Comparison of ENCODE assay signal across 22 cellular contexts in genomic region chr11:111120691-111121090, GRCh38.
A peak's percentile ranks its signal among the peaks of the same experiment; 100 is the strongest.
DNase-seq lines count a peak whose midpoint lies in the region; ATAC-seq, FAIRE-seq and TF ChIP-seq lines count a peak whose summit lies in the region.
"Had no signal": no experiment of that assay in that cellular context is flagged by ENCODE, and none has a peak within 500 bp of the region (broad histone marks: within the 10 kb centered on the region; RNA-seq: fewer than 3 reads in every experiment).

No MANE protein-coding gene starts in this region.

- no peaks in the 10 kb centered on the region for H3K36me3 ChIP-seq in adrenal gland (replicated peaks in 1 of 2)
- H3K36me3 ChIP-seq in testis (ENCODE audit: low read depth, missing control alignments), result no peaks in the 10 kb centered on the region
- no peaks in the 10 kb centered on the region for H3K36me3 ChIP-seq in trophoblast cell (ENCODE audit: control insufficient read depth in 1 of 2, insufficient read depth in 2 of 2, low read length in 2 of 2)
- H3K36me3 ChIP-seq: BLaER1 treated with 17β-estradiol and CSF1 and Interleukin-3, amounts not matched to agents 10 nM and 100 nM had no signal

- DNase-seq in GM12892 (ENCODE audit: insufficient read length), result no peak
- peak in 6 of 7 donors; percentile 17 to 51 (median 33) for DNase-seq in adrenal gland
- DNase-seq in sciatic nerve (ENCODE audit: low spot score), result no peak
- peak; percentile 23 for DNase-seq in testis
- DNase-seq in left cardiac atrium, result no peak
- DNase-seq in trophoblast cell, result no peak
- no peak for DNase-seq in NCI-H446 (lab: John Stamatoyannopoulos, UW)
- DNase-seq: AML-193; Caco-2; Calu3; CD4-positive, alpha-beta T cell; CD8-positive, alpha-beta T cell; DMS79 treated with DMSO at 0.1 percent for 48 hours; GF-D8 had no signal

- WGBS in adrenal gland, 4 donors, result 51 to 56% (median 53%) methylated on average over 5 of the region's 5 CpGs
- 48 to 54% methylated on average over 5 of the region's 5 CpGs for WGBS in testis, 2 donors
- WGBS in trophoblast cell (ENCODE audit: extremely low coverage, insufficient coverage, insufficient read length), result no CpG with 5 or more reads among the region's 5 CpGs

- H3K27ac ChIP-seq in adrenal gland (no peak overlapping the region), testis (peak overlapping the region; percentile 48 to 71), trophoblast cell (ENCODE audit: low read depth, low read length) (no peak overlapping the region)
- H3K27ac ChIP-seq: 22Rv1; A549; BLaER1 treated with 17β-estradiol and CSF1 and Interleukin-3, amounts not matched to agents 10 nM and 100 nM; C4-2B had no signal

- H3K27me3 ChIP-seq in adrenal gland (no peaks in the 10 kb centered on the region), testis (no peaks in the 10 kb centered on the region), trophoblast cell (ENCODE audit: insufficient read depth, low read length) (no peaks in the 10 kb centered on the region)
- H3K27me3 ChIP-seq: BLaER1 treated with 17β-estradiol and CSF1 and Interleukin-3, amounts not matched to agents 10 nM and 100 nM had no signal

- H3K79me2 ChIP-seq in trophoblast cell (ENCODE audit: control insufficient read depth, insufficient read depth, low read length, poor library complexity), result no peaks in the 10 kb centered on the region

- no peak overlapping the region for H2AK5ac ChIP-seq in trophoblast cell (ENCODE audit: low read length)

- TF ChIP-seq POLR2A in GM12892 (IDR thresholded peaks at IDR 0.05; ENCODE audit: low read depth, low read length) (no peak), adrenal gland (IDR thresholded peaks at IDR 0.05) (no peak), testis (IDR thresholded peaks at IDR 0.05) (no peak)

- peaks cover 0 to 6% of the 10 kb centered on the region in 2 donors for H3K4me1 ChIP-seq in adrenal gland (replicated peaks in 1 of 2)
- H3K4me1 ChIP-seq in testis, result peaks cover 17% of the 10 kb centered on the region
- no peaks in the 10 kb centered on the region for H3K4me1 ChIP-seq in trophoblast cell (ENCODE audit: control insufficient read depth in 1 of 2, insufficient read depth in 2 of 2, low read length in 2 of 2)
- H3K4me1 ChIP-seq: A549; BLaER1 treated with 17β-estradiol and CSF1 and Interleukin-3, amounts not matched to agents 10 nM and 100 nM; Caco-2 had no signal

- no peak overlapping the region for H3K18ac ChIP-seq in trophoblast cell (ENCODE audit: low read length)

- no peak overlapping the region for H3K4me2 ChIP-seq in trophoblast cell (ENCODE audit: low read length)
- H3K4me2 ChIP-seq: A549; BLaER1 treated with 17β-estradiol and CSF1 and Interleukin-3, amounts not matched to agents 10 nM and 100 nM had no signal

- ATAC-seq in sciatic nerve (peak; percentile 36), left cardiac atrium (no peak)
- ATAC-seq: A549; CD8-positive, alpha-beta T cell; GM12878 had no signal

- no peak overlapping the region for H2BK12ac ChIP-seq in trophoblast cell (ENCODE audit: low read length)

- H4K12ac ChIP-seq in trophoblast cell (ENCODE audit: low read depth, low read length), result no peak overlapping the region

- H2AFZ ChIP-seq in trophoblast cell (ENCODE audit: insufficient read depth, low read length, poor library complexity), result no peak overlapping the region

- FAIRE-seq in GM12892 (lab: Jason Lieb, UNC), result peak; percentile 30
- FAIRE-seq: A549, D721Med, G401.6, GM12878, GM19239 had no signal

- no peak overlapping the region for H4K91ac ChIP-seq in trophoblast cell (ENCODE audit: low read depth, low read length)

- no peak overlapping the region for H2BK120ac ChIP-seq in trophoblast cell (ENCODE audit: insufficient read depth, low read length, poor library complexity)

- no peak overlapping the region for H3K4me3 ChIP-seq in adrenal gland
- H3K4me3 ChIP-seq in testis, result no peak overlapping the region
- no peak overlapping the region for H3K4me3 ChIP-seq in trophoblast cell (ENCODE audit: low read depth, low read length)
- H3K4me3 ChIP-seq: A549; BLaER1 treated with 17β-estradiol and CSF1 and Interleukin-3, amounts not matched to agents 10 nM and 100 nM; GM12878 had no signal

- H3K9me3 ChIP-seq in adrenal gland (replicated peaks in 1 of 3) (no peaks in the 10 kb centered on the region), testis (no peaks in the 10 kb centered on the region), trophoblast cell (ENCODE audit: insufficient read depth, low read depth, low read length) (no peaks in the 10 kb centered on the region)
- H3K9me3 ChIP-seq: A549; BLaER1 treated with 17β-estradiol and CSF1 and Interleukin-3, amounts not matched to agents 10 nM and 100 nM; Caco-2 had no signal

- H3K9ac ChIP-seq in trophoblast cell (ENCODE audit: low read length), result no peak overlapping the region
- H3K9ac ChIP-seq: BLaER1 treated with 17β-estradiol and CSF1 and Interleukin-3, amounts not matched to agents 10 nM and 100 nM had no signal

- no peak overlapping the region for H4K8ac ChIP-seq in trophoblast cell (ENCODE audit: low read depth, low read length)

- H3K14ac ChIP-seq in trophoblast cell (ENCODE audit: low read length), result no peak overlapping the region

- intact Hi-C loops in adrenal gland (cut with DNase I) (no loop called here), sciatic nerve (cut with DNase I) (no loop called here), testis (cut with DNase I; ENCODE audit: low total_unique reads) (no loop called here), left cardiac atrium (cut with DNase I) (no loop called here)

- no peaks in the 10 kb centered on the region for H3K79me1 ChIP-seq in trophoblast cell (ENCODE audit: low read length)

- TF ChIP-seq CTCF in adrenal gland (IDR thresholded peaks at IDR 0.05) (no peak), testis (IDR thresholded peaks at IDR 0.05) (no peak)

- no peak overlapping the region for H2BK5ac ChIP-seq in trophoblast cell (ENCODE audit: low read depth, low read length, poor library complexity)

- H3K4ac ChIP-seq in trophoblast cell (ENCODE audit: low read depth, low read length), result no peak overlapping the region

- H3K23ac ChIP-seq in trophoblast cell (ENCODE audit: low read length), result no peak overlapping the region

Comparison
In these comparisons a context has a peak if more than half of its experiments do, and no peak if none do; other contexts are left out.
1. DNase-seq: peak in adrenal gland (6 of 7) and testis (single experiment); none in GM12892 (single experiment), sciatic nerve (single experiment), left cardiac atrium (single experiment), trophoblast cell (0 of 2) and NCI-H446 (0 of 2).
2. H3K27ac ChIP-seq: peak in testis (2 of 2); none in adrenal gland (0 of 5) and trophoblast cell (single experiment).